ENCODE assay signal across 21 cellular contexts in genomic region chr21:14121719-14122118, GRCh38.
"Had no signal": no experiment of that assay in that cellular context is flagged by ENCODE, and none has a peak within 500 bp of the region (broad histone marks: within the 10 kb centered on the region; RNA-seq: fewer than 3 reads in every experiment).

No MANE protein-coding gene starts in this region.

- H3K9me3 Mint-ChIP-seq: activated T-helper 2 cell treated with anti-CD3 and anti-CD28 coated beads, Interferon-gamma antibody, Interleukin-2, Interleukin-4, amounts not matched to agents 10 μg/mL and 5 μg/mL and 100 μg/mL, durations not matched to agents 14 hours and 24 hours and 36 hours had no signal

- H3K27ac ChIP-seq: adrenal gland, cardiac muscle cell, hepatocyte, left ventricle myocardium inferior, right atrium auricular region, tibial nerve, uterus, WERI-Rb-1 had no signal

- H3K4me2 ChIP-seq: hepatocyte had no signal

- H3K27me3 ChIP-seq: adrenal gland, cardiac muscle cell, hepatocyte, right atrium auricular region, tibial nerve, uterus had no signal

- H3K27me3 Mint-ChIP-seq: activated CD4-positive, alpha-beta memory T cell treated with anti-CD3 and anti-CD28 coated beads for 36 hours; activated CD4-positive, alpha-beta T cell treated with anti-CD3 and anti-CD28 coated beads for 36 hours; activated CD8-positive, alpha-beta memory T cell treated with anti-CD3 and anti-CD28 coated beads, Interleukin-2, amount 10 ng/mL, durations not matched to agents 7 days and 5 days; natural killer cell treated with Interleukin-12 subunit alpha and Interleukin-12 subunit beta and Interleukin-15 and Interleukin-18, amount 100 ng/mL, for 72 hours had no signal

- H3K4me3 Mint-ChIP-seq: activated CD4-positive, alpha-beta memory T cell treated with anti-CD3 and anti-CD28 coated beads for 36 hours; activated CD4-positive, alpha-beta T cell treated with anti-CD3 and anti-CD28 coated beads for 36 hours; activated CD8-positive, alpha-beta memory T cell treated with anti-CD3 and anti-CD28 coated beads, Interleukin-2, amount 10 ng/mL, durations not matched to agents 7 days and 5 days; natural killer cell treated with Interleukin-12 subunit alpha and Interleukin-12 subunit beta and Interleukin-15 and Interleukin-18, amount 100 ng/mL, for 72 hours had no signal

- DNase-seq: activated CD4-positive, alpha-beta memory T cell treated with anti-CD3 and anti-CD28 coated beads for 36 hours; activated CD4-positive, alpha-beta T cell treated with anti-CD3 and anti-CD28 coated beads for 36 hours; activated CD8-positive, alpha-beta memory T cell treated with anti-CD3 and anti-CD28 coated beads, Interleukin-2, amount 10 ng/mL, durations not matched to agents 7 days and 5 days; activated naive CD4-positive, alpha-beta T cell treated with anti-CD3 and anti-CD28 coated beads, Interleukin-2, amount 50 U/mL, for 16 hours; activated T-cell treated with anti-CD3 and anti-CD28 coated beads, Interleukin-2, amount 50 U/mL, for 1 hour; adrenal gland; left ventricle myocardium inferior; nucleus accumbens; posterior cingulate gyrus; stimulated activated CD4-positive, alpha-beta T cell treated with anti-CD3 and anti-CD28 coated beads, Interleukin-4, amount 100 ng/mL, for 1 hour; stimulated activated naive CD4-positive, alpha-beta T cell treated with Interleukin-2 at 50 U/mL for 16 hours; substantia nigra; T-helper 9 cell; uterus; WERI-Rb-1 had no signal

- H3K4me1 ChIP-seq: adrenal gland, left ventricle myocardium inferior, right atrium auricular region, tibial nerve, uterus had no signal

- ATAC-seq: activated CD4-positive, alpha-beta T cell treated with anti-CD3 and anti-CD28 coated beads for 36 hours; activated CD8-positive, alpha-beta memory T cell treated with anti-CD3 and anti-CD28 coated beads, Interleukin-2, amount 10 ng/mL, durations not matched to agents 7 days and 5 days; natural killer cell treated with Interleukin-12 subunit alpha and Interleukin-12 subunit beta and Interleukin-15 and Interleukin-18, amount 100 ng/mL, for 72 hours had no signal

- H2AFZ ChIP-seq: hepatocyte had no signal

- H3K36me3 Mint-ChIP-seq: activated CD4-positive, alpha-beta memory T cell treated with anti-CD3 and anti-CD28 coated beads for 36 hours; activated CD8-positive, alpha-beta memory T cell treated with anti-CD3 and anti-CD28 coated beads, Interleukin-2, amount 10 ng/mL, durations not matched to agents 7 days and 5 days; natural killer cell treated with Interleukin-12 subunit alpha and Interleukin-12 subunit beta and Interleukin-15 and Interleukin-18, amount 100 ng/mL, for 72 hours had no signal

- H3K27ac Mint-ChIP-seq: activated CD4-positive, alpha-beta memory T cell treated with anti-CD3 and anti-CD28 coated beads for 36 hours; activated CD4-positive, alpha-beta T cell treated with anti-CD3 and anti-CD28 coated beads for 36 hours; activated CD8-positive, alpha-beta memory T cell treated with anti-CD3 and anti-CD28 coated beads, Interleukin-2, amount 10 ng/mL, durations not matched to agents 7 days and 5 days; activated T-helper 2 cell treated with anti-CD3 and anti-CD28 coated beads, Interferon-gamma antibody, Interleukin-2, Interleukin-4, amounts not matched to agents 10 μg/mL and 5 μg/mL and 100 μg/mL, durations not matched to agents 14 hours and 24 hours and 36 hours; natural killer cell treated with Interleukin-12 subunit alpha and Interleukin-12 subunit beta and Interleukin-15 and Interleukin-18, amount 100 ng/mL, for 72 hours had no signal

- H3K79me2 ChIP-seq: hepatocyte had no signal

- H3K4me3 ChIP-seq: adrenal gland, cardiac muscle cell, hepatocyte, left ventricle myocardium inferior, right atrium auricular region, tibial nerve, uterus had no signal
